Comparison of ENCODE assay signal across 27 cellular contexts in the genomic region with DNA sequence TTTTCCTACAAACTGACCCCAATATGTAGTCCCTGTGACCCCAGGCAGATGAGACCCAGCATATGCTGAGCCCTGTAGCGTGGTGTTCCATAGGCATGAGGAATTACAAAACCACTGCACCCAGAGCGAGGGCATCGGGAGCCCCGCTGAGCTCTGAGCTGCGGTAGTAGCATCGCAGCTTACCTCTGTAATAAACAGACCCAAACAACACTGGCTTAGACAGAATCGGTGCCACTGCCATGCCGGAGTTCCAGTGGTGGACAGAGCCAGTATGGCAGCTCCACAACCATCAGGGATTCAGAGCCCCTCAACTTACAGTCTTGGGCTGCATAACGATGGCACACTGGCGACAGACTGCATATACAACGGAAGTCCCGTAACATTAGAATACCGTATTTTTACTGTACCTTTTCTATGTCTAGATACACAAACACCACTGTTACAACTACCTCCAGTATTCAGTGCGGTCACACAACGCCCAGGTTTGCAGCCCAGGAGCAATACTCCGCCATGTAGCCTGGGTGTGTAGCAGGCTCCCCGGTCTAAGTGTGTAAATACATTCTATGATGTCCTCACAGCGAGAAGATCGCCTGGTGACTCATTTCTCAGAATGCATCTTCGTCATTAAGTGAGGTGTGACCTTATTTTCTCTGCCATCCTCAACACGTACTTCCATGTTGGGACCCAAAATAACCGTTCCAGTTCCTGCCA.
"Had no signal": no experiment of that assay in that cellular context is flagged by ENCODE, and none has a peak within 500 bp of the region (broad histone marks: within the 10 kb centered on the region; RNA-seq: fewer than 3 reads in every experiment).

No MANE protein-coding gene starts in this region.

- H3K9me3 ChIP-seq: ascending aorta, body of pancreas had no signal

- ATAC-seq: activated CD8-positive, alpha-beta memory T cell treated with anti-CD3 and anti-CD28 coated beads, Interleukin-2, amount 10 ng/mL, durations not matched to agents 7 days and 5 days; activated naive CD4-positive, alpha-beta T cell treated with anti-CD3 and anti-CD28 coated beads, Interleukin-2, amount 50 U/mL, for 72 hours; activated naive CD8-positive, alpha-beta T cell treated with anti-CD3 and anti-CD28 coated beads, Interleukin-2, amount 50 U/mL, for 24 hours; activated T-cell treated with anti-CD3 and anti-CD28 coated beads, Interleukin-2, amount 50 U/mL, for 4 hours; body of pancreas; Panc1; T-cell had no signal

- H3K27me3 ChIP-seq: ascending aorta, body of pancreas had no signal

- H3K9me3 Mint-ChIP-seq: activated B cell treated with CpG ODN at 0.5 μM for 24 hours; activated CD4-positive, alpha-beta T cell treated with anti-CD3 and anti-CD28 coated beads, Interleukin-2, amount 10 ng/mL, durations not matched to agents 24 days and 14 days; activated naive CD4-positive, alpha-beta T cell treated with anti-CD3 and anti-CD28 coated beads, Interleukin-2, amount 50 U/mL, for 72 hours; activated naive CD8-positive, alpha-beta T cell treated with anti-CD3 and anti-CD28 coated beads, Interleukin-2, amount 50 U/mL, for 24 hours; activated T-cell treated with anti-CD3 and anti-CD28 coated beads, Interleukin-2, amount 50 U/mL, for 4 hours; T-cell had no signal

- H3K27me3 Mint-ChIP-seq: activated B cell treated with CpG ODN at 0.5 μM for 24 hours; activated CD4-positive, alpha-beta T cell treated with anti-CD3 and anti-CD28 coated beads, Interleukin-2, amount 10 ng/mL, durations not matched to agents 24 days and 14 days; activated CD8-positive, alpha-beta memory T cell treated with anti-CD3 and anti-CD28 coated beads, Interleukin-2, amount 10 ng/mL, durations not matched to agents 7 days and 5 days; activated naive CD8-positive, alpha-beta T cell treated with anti-CD3 and anti-CD28 coated beads, Interleukin-2, amount 50 U/mL, for 24 hours; T-cell had no signal

- H3K4me3 ChIP-seq: ascending aorta, body of pancreas had no signal

- H3K27ac ChIP-seq: ascending aorta, body of pancreas had no signal

- H3K4me3 Mint-ChIP-seq: activated B cell treated with CpG ODN at 0.5 μM for 24 hours; activated CD4-positive, alpha-beta T cell treated with anti-CD3 and anti-CD28 coated beads, Interleukin-2, amount 10 ng/mL, durations not matched to agents 24 days and 14 days; activated CD8-positive, alpha-beta memory T cell treated with anti-CD3 and anti-CD28 coated beads, Interleukin-2, amount 10 ng/mL, durations not matched to agents 7 days and 5 days; activated naive CD8-positive, alpha-beta T cell treated with anti-CD3 and anti-CD28 coated beads, Interleukin-2, amount 50 U/mL, for 24 hours; activated T-cell treated with anti-CD3 and anti-CD28 coated beads, Interleukin-2, amount 50 U/mL, for 4 hours; T-cell had no signal

- H3K27ac Mint-ChIP-seq: activated B cell treated with CpG ODN at 0.5 μM for 24 hours; activated CD4-positive, alpha-beta T cell treated with anti-CD3 and anti-CD28 coated beads, Interleukin-2, amount 10 ng/mL, durations not matched to agents 24 days and 14 days; activated CD8-positive, alpha-beta memory T cell treated with anti-CD3 and anti-CD28 coated beads, Interleukin-2, amount 10 ng/mL, durations not matched to agents 7 days and 5 days; activated naive CD4-positive, alpha-beta T cell treated with anti-CD3 and anti-CD28 coated beads, Interleukin-2, amount 50 U/mL, for 72 hours; activated naive CD8-positive, alpha-beta T cell treated with anti-CD3 and anti-CD28 coated beads, Interleukin-2, amount 50 U/mL, for 24 hours; T-cell had no signal

- DNase-seq: activated B cell treated with CpG ODN at 0.5 μM for 24 hours; activated CD4-positive, alpha-beta T cell treated with anti-CD3 and anti-CD28 coated beads for 1 hour; activated CD4-positive, alpha-beta T cell treated with anti-CD3 and anti-CD28 coated beads, Interleukin-2, amount 10 ng/mL, durations not matched to agents 24 days and 14 days; activated CD4-positive, alpha-beta T cell treated with anti-CD3 and anti-CD28 coated beads, Interleukin-2, amount 50 U/mL, for 48 hours; activated CD8-positive, alpha-beta memory T cell treated with anti-CD3 and anti-CD28 coated beads, Interleukin-2, amount 10 ng/mL, durations not matched to agents 7 days and 5 days; activated effector memory CD4-positive, alpha-beta T cell treated with anti-CD3 and anti-CD28 coated beads, Interleukin-2, amount 50 U/mL, for 16 hours; activated naive CD4-positive, alpha-beta T cell treated with Interleukin-2 at 50 U/mL for 16 hours; activated naive CD8-positive, alpha-beta T cell treated with anti-CD3 and anti-CD28 coated beads, Interleukin-2, amount 50 U/mL, for 24 hours; activated T-cell treated with anti-CD3 and anti-CD28 coated beads, Interleukin-2, amount 50 U/mL, for 4 hours; amniotic stem cell; body of pancreas; Karpas-422; MM.1S; NCI-H146; NCI-H1930; NCI-H226; NCI-H510A; NCI-H526 treated with DMSO at 0.1 percent for 48 hours; NCI-H82; RPMI8226; SHP77; T-cell; T-helper 2 cell; T1000 had no signal

- H3K4me1 ChIP-seq: ascending aorta, body of pancreas had no signal

- H3K36me3 ChIP-seq: ascending aorta had no signal

- H3K4me1 Mint-ChIP-seq: activated CD8-positive, alpha-beta memory T cell treated with anti-CD3 and anti-CD28 coated beads, Interleukin-2, amount 10 ng/mL, durations not matched to agents 7 days and 5 days; activated naive CD8-positive, alpha-beta T cell treated with anti-CD3 and anti-CD28 coated beads, Interleukin-2, amount 50 U/mL, for 24 hours; T-cell had no signal

- H3K36me3 Mint-ChIP-seq: activated CD8-positive, alpha-beta memory T cell treated with anti-CD3 and anti-CD28 coated beads, Interleukin-2, amount 10 ng/mL, durations not matched to agents 7 days and 5 days; activated naive CD4-positive, alpha-beta T cell treated with anti-CD3 and anti-CD28 coated beads, Interleukin-2, amount 50 U/mL, for 72 hours; T-cell had no signal
